24 cellular contexts compared by ENCODE assay signal in genomic region chr13:110290153-110290552, GRCh38. TPM values are rescaled to one million over a fixed set of nuclear protein-coding genes. Genes with fewer than 3 reads are reported as not detected.
"Had no signal": no experiment of that assay in that cellular context is flagged by ENCODE, and none has a peak within 500 bp of the region (broad histone marks: within the 10 kb centered on the region; RNA-seq: fewer than 3 reads in every experiment).

No MANE protein-coding gene starts in this region.

- FAIRE-seq: keratinocyte, TTC549 had no signal

- H3K4me1 Mint-ChIP-seq: activated naive CD4-positive, alpha-beta T cell treated with anti-CD3 and anti-CD28 coated beads, Interleukin-2, amount 50 U/mL, for 24 hours; mesothelial cell of epicardium; stimulated activated naive B cell treated with anti-CD40 and anti-IgM and Interleukin-4, amounts not matched to agents 10 μg/mL and 1 μg/mL and 100 μg/mL, for 72 hours had no signal

- H3K27ac Mint-ChIP-seq: activated CD8-positive, alpha-beta T cell treated with anti-CD3 and anti-CD28 coated beads, Interleukin-2, amount 10 ng/mL, durations not matched to agents 7 days and 5 days; activated naive CD4-positive, alpha-beta T cell treated with anti-CD3 and anti-CD28 coated beads, Interleukin-2, amount 50 U/mL, for 24 hours; mesothelial cell of epicardium; nephron; stimulated activated naive B cell treated with anti-CD40 and anti-IgM and Interleukin-4, amounts not matched to agents 10 μg/mL and 1 μg/mL and 100 μg/mL, for 72 hours had no signal

- H3K79me2 ChIP-seq: parathyroid adenoma had no signal

- ATAC-seq: activated CD8-positive, alpha-beta T cell treated with anti-CD3 and anti-CD28 coated beads, Interleukin-2, amount 10 ng/mL, durations not matched to agents 7 days and 5 days; sciatic nerve; SK-N-SH treated with all-trans-retinoic acid at 6 μM for 48 hours; stimulated activated naive B cell treated with anti-CD40 and anti-IgM and Interleukin-4, amounts not matched to agents 10 μg/mL and 1 μg/mL and 100 μg/mL, for 72 hours had no signal

- H3K4me1 ChIP-seq: parathyroid adenoma had no signal

- H3K4me3 Mint-ChIP-seq: activated CD8-positive, alpha-beta T cell treated with anti-CD3 and anti-CD28 coated beads, Interleukin-2, amount 10 ng/mL, durations not matched to agents 7 days and 5 days; activated naive CD4-positive, alpha-beta T cell treated with anti-CD3 and anti-CD28 coated beads, Interleukin-2, amount 50 U/mL, for 24 hours; brain; mesothelial cell of epicardium; nephron; stimulated activated naive B cell treated with anti-CD40 and anti-IgM and Interleukin-4, amounts not matched to agents 10 μg/mL and 1 μg/mL and 100 μg/mL, for 72 hours had no signal

- H3K27me3 Mint-ChIP-seq: brain had no signal

- H3K9me3 ChIP-seq: neutrophil had no signal

- DNase-seq: activated CD4-positive, alpha-beta T cell treated with anti-CD3 and anti-CD28 coated beads, Interleukin-2, amount 50 U/mL, for 1 hour; activated CD4-positive, CD25-positive, alpha-beta regulatory T cell treated with anti-CD3 and anti-CD28 coated beads, Interleukin-2, amount 50 U/mL, for 72 hours; activated CD8-positive, alpha-beta T cell treated with anti-CD3 and anti-CD28 coated beads, Interleukin-2, amount 10 ng/mL, durations not matched to agents 7 days and 5 days; activated gamma-delta T cell treated with Interleukin-2 at 50 U/mL for 16 hours; activated T-cell treated with anti-CD3 and anti-CD28 coated beads, Interleukin-2, amount 50 U/mL, for 1 hour; anterior cingulate cortex; caudate nucleus; effector memory CD4-positive, alpha-beta T cell; stimulated activated CD4-positive, alpha-beta T cell treated with anti-CD3 and anti-CD28 coated beads, Interleukin-2, amount 100 ng/mL, for 48 hours; stimulated activated CD8-positive, alpha-beta memory T cell treated with anti-CD3 and anti-CD28 coated beads, Interleukin-4, amount 100 ng/mL, for 48 hours; stimulated activated naive B cell treated with anti-CD40 and anti-IgM and Interleukin-4, amounts not matched to agents 10 μg/mL and 1 μg/mL and 100 μg/mL, for 72 hours; WERI-Rb-1 had no signal

- H3K36me3 Mint-ChIP-seq: activated naive CD4-positive, alpha-beta T cell treated with anti-CD3 and anti-CD28 coated beads, Interleukin-2, amount 50 U/mL, for 24 hours; stimulated activated naive B cell treated with anti-CD40 and anti-IgM and Interleukin-4, amounts not matched to agents 10 μg/mL and 1 μg/mL and 100 μg/mL, for 72 hours had no signal

- H3K36me3 ChIP-seq: neutrophil, WERI-Rb-1 had no signal

- H3K27ac ChIP-seq: neutrophil, parathyroid adenoma, WERI-Rb-1 had no signal

- H3K4me3 ChIP-seq: lung had no signal

- H2AFZ ChIP-seq: parathyroid adenoma had no signal

- H3K9me3 Mint-ChIP-seq: activated naive CD4-positive, alpha-beta T cell treated with anti-CD3 and anti-CD28 coated beads, Interleukin-2, amount 50 U/mL, for 24 hours; stimulated activated naive B cell treated with anti-CD40 and anti-IgM and Interleukin-4, amounts not matched to agents 10 μg/mL and 1 μg/mL and 100 μg/mL, for 72 hours had no signal

RNA-seq across cellular contexts. Expression of gene COL4A1, which starts 16.8 kb away (rescaled TPM):
- total RNA-seq: activated CD8-positive, alpha-beta T cell treated with anti-CD3 and anti-CD28 coated beads, Interleukin-2, amount 10 ng/mL, durations not matched to agents 7 days and 5 days; T-helper 2 cell treated with Interferon-gamma antibody and Interleukin-4, amounts not matched to agents 100 ng/mL and 5 ng/mL, for 36 hours had no signal

RNA-seq across cellular contexts. Expression of gene COL4A2, which starts 16.9 kb away (rescaled TPM):
- total RNA-seq: activated CD8-positive, alpha-beta T cell treated with anti-CD3 and anti-CD28 coated beads, Interleukin-2, amount 10 ng/mL, durations not matched to agents 7 days and 5 days; T-helper 2 cell treated with Interferon-gamma antibody and Interleukin-4, amounts not matched to agents 100 ng/mL and 5 ng/mL, for 36 hours had no signal
